1 cellular context compared by ENCODE assay signal in genomic region chr11:95835768-95836488, GRCh38.
TF ChIP-seq lines count a peak whose summit lies in the region.

No MANE protein-coding gene starts in this region.

TF ChIP-seq in IMR-90, 13 proteins besides CTCF, POLR2A, EP300 and RAD21:
- TF ChIP-seq CEBPB (IDR thresholded peaks at IDR 0.05; ENCODE audit: low read depth, low read length), result peak; percentile 48
- peak; percentile 85 for TF ChIP-seq SMC3 (IDR thresholded peaks at IDR 0.05; ENCODE audit: low read depth, low read length)
- TF ChIP-seq NFE2L2 (IDR thresholded peaks at IDR 0.05; ENCODE audit: low read depth, low read length), result peak; percentile 67; the same call in 1 of the 2 replicates
- no peak for TF ChIP-seq RCOR1 (IDR thresholded peaks at IDR 0.05; ENCODE audit: insufficient replicate concordance, low read length)
- no peak for TF ChIP-seq FOS (IDR thresholded peaks at IDR 0.05; ENCODE audit: low read depth, low read length)
TF ChIP-seq in IMR-90: peak in this region for 3.
